In genomic region chr13:50576156-50576555, GRCh38 we compare ENCODE assay signal across 15 cellular contexts.
A peak's percentile ranks its signal among the peaks of the same experiment; 100 is the strongest.
DNase-seq lines count a peak whose midpoint lies in the region; ATAC-seq and TF ChIP-seq lines count a peak whose summit lies in the region.
"Had no signal": no experiment of that assay in that cellular context is flagged by ENCODE, and none has a peak within 500 bp of the region (broad histone marks: within the 10 kb centered on the region; RNA-seq: fewer than 3 reads in every experiment).

No MANE protein-coding gene starts in this region.

- H3K4me1 ChIP-seq in esophagus muscularis mucosa (peaks cover 0 to 11% (median 2%) of the 10 kb centered on the region in 4 donors), upper lobe of left lung (no peaks in the 10 kb centered on the region)
- H3K4me1 ChIP-seq: adrenal gland, neural progenitor cell had no signal

- no peak for TF ChIP-seq EP300 in esophagus muscularis mucosa (IDR thresholded peaks at IDR 0.05)
- no peak for TF ChIP-seq EP300 in upper lobe of left lung (IDR thresholded peaks at IDR 0.05)

- no peak for TF ChIP-seq POLR2A in esophagus muscularis mucosa (IDR thresholded peaks at IDR 0.05; ENCODE audit: low read depth)
- TF ChIP-seq POLR2A in upper lobe of left lung (IDR thresholded peaks at IDR 0.05): no peak

- H3K36me3 ChIP-seq in esophagus muscularis mucosa (no peaks in the 10 kb centered on the region), upper lobe of left lung (no peaks in the 10 kb centered on the region)
- H3K36me3 ChIP-seq: adrenal gland, neural progenitor cell, WERI-Rb-1 had no signal

- WGBS in esophagus muscularis mucosa: 74% methylated on average over 5 of the region's 6 CpGs
- 46 to 78% methylated on average over 3 to 6 of the region's 6 CpGs for WGBS in upper lobe of left lung, 2 donors

- ATAC-seq in upper lobe of left lung (ENCODE audit: low FRiP score in 2 of 2): peak; percentile 31 to 54
- ATAC-seq: stimulated activated naive CD8-positive, alpha-beta T cell treated with anti-CD3 and anti-CD28 coated beads, Interleukin-15, amount 100 ng/mL, for 72 hours had no signal

- no peak overlapping the region for H3K27ac ChIP-seq in esophagus muscularis mucosa (replicated peaks in 1 of 4)
- no peak overlapping the region for H3K27ac ChIP-seq in upper lobe of left lung
- H3K27ac ChIP-seq: adrenal gland, epithelial cell of prostate, neural progenitor cell, WERI-Rb-1 had no signal

- intact Hi-C loops in esophagus muscularis mucosa (cut with DNase I): no loop called here

- H3K4me3 ChIP-seq in esophagus muscularis mucosa (no peak overlapping the region), upper lobe of left lung (no peak overlapping the region)
- H3K4me3 ChIP-seq: adrenal gland, neural progenitor cell had no signal

- H3K27me3 ChIP-seq in esophagus muscularis mucosa: no peaks in the 10 kb centered on the region
- no peaks in the 10 kb centered on the region for H3K27me3 ChIP-seq in upper lobe of left lung
- H3K27me3 ChIP-seq: adrenal gland, neural progenitor cell had no signal

- DNase-seq in LoVo (ENCODE audit: low spot score) (peak; percentile 4), NCI-H2107 treated with DMSO at 0.1 percent for 48 hours (lab: John Stamatoyannopoulos, UW; ENCODE audit: unreplicated experiment) (peak; percentile 60), esophagus muscularis mucosa (ENCODE audit: extremely low spot score) (peak; percentile 50), upper lobe of left lung (peak; percentile 46 to 51), globus pallidus (ENCODE audit: low spot score) (no peak), NOMO-1 treated with dmso at 0.1 percent for 144 hours (lab: John Stamatoyannopoulos, UW; ENCODE audit: unreplicated experiment) (no peak)
- no peak for DNase-seq in stimulated activated naive CD4-positive, alpha-beta T cell (lab: John Stamatoyannopoulos, UW)
- DNase-seq: adrenal gland; CD4-positive, alpha-beta T cell; GDM1; left cardiac atrium; stimulated activated naive CD8-positive, alpha-beta T cell treated with anti-CD3 and anti-CD28 coated beads, Interleukin-15, amount 100 ng/mL, for 72 hours; WERI-Rb-1 had no signal

- H3K9me3 ChIP-seq in esophagus muscularis mucosa: no peaks in the 10 kb centered on the region
- no peaks in the 10 kb centered on the region for H3K9me3 ChIP-seq in upper lobe of left lung
- H3K9me3 ChIP-seq: adrenal gland had no signal

- TF ChIP-seq CTCF in esophagus muscularis mucosa (IDR thresholded peaks at IDR 0.05) (no peak), upper lobe of left lung (IDR thresholded peaks at IDR 0.05) (no peak)

Comparison
In these comparisons a context has a peak if more than half of its experiments do, and no peak if none do; other contexts are left out.
1. DNase-seq: peak in LoVo (single experiment), NCI-H2107 treated with DMSO at 0.1 percent for 48 hours (single experiment), esophagus muscularis mucosa (single experiment) and upper lobe of left lung (2 of 2); none in globus pallidus (single experiment), stimulated activated naive CD4-positive, alpha-beta T cell (0 of 6) and NOMO-1 treated with dmso at 0.1 percent for 144 hours (single experiment).